10 cellular contexts compared by ENCODE assay signal in the genomic region with DNA sequence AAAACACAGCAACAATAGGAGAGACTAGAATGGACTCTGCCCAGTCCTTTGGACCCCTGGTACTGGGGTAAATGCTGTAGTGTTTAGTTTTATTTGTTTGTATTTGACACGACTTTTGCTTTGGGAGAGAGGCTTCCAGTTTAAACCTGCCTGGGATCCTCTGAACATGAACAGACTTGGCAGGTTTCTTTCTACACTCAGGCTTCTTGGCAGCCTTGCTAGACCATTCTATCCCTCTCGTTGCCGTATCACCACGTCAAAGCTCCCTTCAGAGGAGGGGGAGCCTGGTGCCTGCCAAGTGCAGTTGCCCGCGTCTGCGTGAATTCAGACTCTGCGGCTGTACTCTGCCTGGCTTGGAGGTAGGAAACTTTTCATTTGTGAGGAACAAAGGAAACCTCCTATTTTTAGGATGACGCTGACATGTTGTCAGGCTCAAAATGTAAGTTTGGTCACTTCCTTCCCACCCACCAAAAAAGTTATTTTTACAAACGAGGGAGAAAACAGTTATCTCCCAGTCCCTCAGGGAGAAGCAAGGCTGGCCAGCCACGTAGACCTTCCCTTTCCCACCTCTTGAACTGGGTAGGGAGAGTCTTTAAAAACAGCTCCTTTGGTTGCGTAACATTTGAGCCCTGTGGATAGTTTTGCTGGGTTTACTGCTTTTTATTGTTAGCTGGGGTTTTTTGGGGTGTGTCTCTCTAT. TPM values are rescaled to one million over a fixed set of nuclear protein-coding genes. Genes with fewer than 3 reads are reported as not detected.
DNase-seq lines count a peak whose midpoint lies in the region; ATAC-seq and TF ChIP-seq lines count a peak whose summit lies in the region.
"Had no signal": no experiment of that assay in that cellular context is flagged by ENCODE, and none has a peak within 500 bp of the region (broad histone marks: within the 10 kb centered on the region; RNA-seq: fewer than 3 reads in every experiment).

No MANE protein-coding gene starts in this region.

- no peak for TF ChIP-seq RAD21 in SK-N-SH (IDR thresholded peaks at IDR 0.05; ENCODE audit: low read length)

- H3K27me3 ChIP-seq in duodenal mucosa (ENCODE audit: control insufficient read depth in 1 of 2, insufficient read depth in 2 of 2, low read length in 2 of 2) = no peaks in the 10 kb centered on the region
- H3K27me3 ChIP-seq in SK-N-SH (ENCODE audit: insufficient read depth) = no peaks in the 10 kb centered on the region
- H3K27me3 ChIP-seq: neutrophil had no signal

- H3K9me3 ChIP-seq in duodenal mucosa (ENCODE audit: control insufficient read depth in 1 of 2, low read length in 2 of 2) (no peaks in the 10 kb centered on the region), SK-N-SH (no peaks in the 10 kb centered on the region)
- H3K9me3 ChIP-seq: neutrophil had no signal

- no peaks in the 10 kb centered on the region for H3K9me2 ChIP-seq in SK-N-SH

- no peak overlapping the region for H3K4me2 ChIP-seq in SK-N-SH

- H3K27ac ChIP-seq in duodenal mucosa (ENCODE audit: low read depth, low read length) (peak overlapping the region; percentile 61), SK-N-SH (ENCODE audit: low read depth in 2 of 2, low read length in 1 of 2) (no peak overlapping the region; a peak in 1 of 4 replicates)
- H3K27ac ChIP-seq: neutrophil had no signal

- DNase-seq in NCI-H1105 (lab: John Stamatoyannopoulos, UW) = peak; percentile 62
- DNase-seq in lung microvascular endothelial cell (ENCODE audit: low read depth in 2 of 2) = peak; percentile 72 to 86
- DNase-seq in superior temporal gyrus (ENCODE audit: extremely low spot score) = peak; percentile 82
- no peak for DNase-seq in stimulated activated CD4-positive, alpha-beta T cell treated with anti-CD3 and anti-CD28 coated beads, Interleukin-4, amount 100 ng/mL, for 1 hour
- DNase-seq in SK-N-SH = no peak
- no peak for DNase-seq in H4 (ENCODE audit: low spot score)
- DNase-seq: PC-3 had no signal

- peaks cover 6 to 16% of the 10 kb centered on the region in 2 donors for H3K36me3 ChIP-seq in duodenal mucosa (ENCODE audit: control insufficient read depth in 1 of 2, insufficient read depth in 2 of 2, low read length in 2 of 2)
- peaks cover 0 to 2% of the 10 kb centered on the region in 2 experiments for H3K36me3 ChIP-seq in SK-N-SH (replicated peaks in 1 of 2; ENCODE audit: control insufficient read depth in 1 of 2, insufficient read depth in 2 of 2, low read length in 1 of 2)
- H3K36me3 ChIP-seq: neutrophil had no signal

- H3K4me1 ChIP-seq in duodenal mucosa (ENCODE audit: control insufficient read depth in 1 of 2, insufficient read depth in 2 of 2, low read length in 2 of 2) = peaks cover 79 to 94% of the 10 kb centered on the region in 2 donors
- H3K4me1 ChIP-seq in SK-N-SH (ENCODE audit: control insufficient read depth in 1 of 2, insufficient read depth in 2 of 2, low read depth in 1 of 2, low read length in 1 of 2) = peaks cover 16 to 52% of the 10 kb centered on the region in 2 experiments; a peak in 2 of 4 replicates

- POLR2A ChIA-PET in SK-N-SH (lab: Yijun Ruan, JAX) = no interaction called here

- no peaks in the 10 kb centered on the region; the same call in 1 of the 2 replicates for H3K79me2 ChIP-seq in SK-N-SH (ENCODE audit: insufficient read depth)

- no peak for ATAC-seq in GM18858 (IDR thresholded peaks at IDR 0.05; ENCODE audit: unreplicated experiment)
- ATAC-seq: PC-3 had no signal

- H3K4me3 ChIP-seq in duodenal mucosa (ENCODE audit: low read depth in 1 of 2, low read length in 2 of 2) (no peak overlapping the region), SK-N-SH (ENCODE audit: low read depth in 2 of 2, low read length in 1 of 2) (no peak overlapping the region)

- H3F3A ChIP-seq in SK-N-SH (replicated peaks; ENCODE audit: insufficient read depth) = no peaks in the 10 kb centered on the region

- TF ChIP-seq EP300 in SK-N-SH (IDR thresholded peaks at IDR 0.05; ENCODE audit: borderline replicate concordance in 1 of 2, low read depth in 1 of 2, low read length in 1 of 2) = no peak

- 86% methylated on average over 12 of the region's 12 CpGs for WGBS in SK-N-SH (ENCODE audit: low lambda C conversion rate)

- H2AFZ ChIP-seq in SK-N-SH (ENCODE audit: low read depth) = no peak overlapping the region

- no peaks in the 10 kb centered on the region for H4K20me1 ChIP-seq in SK-N-SH (ENCODE audit: insufficient read depth)

- CTCF ChIA-PET in SK-N-SH (lab: Yijun Ruan, JAX) = interaction anchor here (0.9 to 1.5 kb wide), 4 partner anchors 8 to 170 kb away, joined by 3 read pairs; no protein-coding TSS in a partner anchor

- no peak for TF ChIP-seq CTCF in SK-N-SH (IDR thresholded peaks at IDR 0.05)

- H3K9ac ChIP-seq in duodenal mucosa (ENCODE audit: low read depth in 1 of 2, low read length in 2 of 2) = peak overlapping the region; percentile 33 to 50
- H3K9ac ChIP-seq in SK-N-SH = no peak overlapping the region

TF ChIP-seq in SK-N-SH, 30 proteins besides CTCF, POLR2A, EP300 and RAD21:
- TF ChIP-seq, protein P1, sequence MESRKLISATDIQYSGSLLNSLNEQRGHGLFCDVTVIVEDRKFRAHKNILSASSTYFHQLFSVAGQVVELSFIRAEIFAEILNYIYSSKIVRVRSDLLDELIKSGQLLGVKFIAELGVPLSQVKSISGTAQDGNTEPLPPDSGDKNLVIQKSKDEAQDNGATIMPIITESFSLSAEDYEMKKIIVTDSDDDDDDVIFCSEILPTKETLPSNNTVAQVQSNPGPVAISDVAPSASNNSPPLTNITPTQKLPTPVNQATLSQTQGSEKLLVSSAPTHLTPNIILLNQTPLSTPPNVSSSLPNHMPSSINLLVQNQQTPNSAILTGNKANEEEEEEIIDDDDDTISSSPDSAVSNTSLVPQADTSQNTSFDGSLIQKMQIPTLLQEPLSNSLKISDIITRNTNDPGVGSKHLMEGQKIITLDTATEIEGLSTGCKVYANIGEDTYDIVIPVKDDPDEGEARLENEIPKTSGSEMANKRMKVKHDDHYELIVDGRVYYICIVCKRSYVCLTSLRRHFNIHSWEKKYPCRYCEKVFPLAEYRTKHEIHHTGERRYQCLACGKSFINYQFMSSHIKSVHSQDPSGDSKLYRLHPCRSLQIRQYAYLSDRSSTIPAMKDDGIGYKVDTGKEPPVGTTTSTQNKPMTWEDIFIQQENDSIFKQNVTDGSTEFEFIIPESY (IDR thresholded peaks at IDR 0.05; ENCODE audit: borderline replicate concordance, low read depth) = no peak
- TF ChIP-seq EZH2phosphoT487 (IDR thresholded peaks at IDR 0.05; ENCODE audit: borderline replicate concordance, low read depth) (no peak), ELF1 (IDR thresholded peaks at IDR 0.05) (no peak), MXI1 (IDR thresholded peaks at IDR 0.05; ENCODE audit: low read depth, low read length) (no peak), FOXM1 (IDR thresholded peaks at IDR 0.05; ENCODE audit: low read depth) (no peak), USF2 (IDR thresholded peaks at IDR 0.05; ENCODE audit: borderline replicate concordance, low read depth, low read length) (no peak), GATA2 (CRISPR knock-in tag; IDR thresholded peaks at IDR 0.05) (no peak), MEF2A (IDR thresholded peaks at IDR 0.05; ENCODE audit: borderline replicate concordance, low read depth) (no peak), FOXJ3 (CRISPR knock-in tag; IDR thresholded peaks at IDR 0.05) (no peak), SIN3A (IDR thresholded peaks at IDR 0.05; ENCODE audit: borderline replicate concordance, low read depth, low read length) (no peak), MAX (IDR thresholded peaks at IDR 0.05; ENCODE audit: low read depth) (no peak), PBX3 (IDR thresholded peaks at IDR 0.05) (no peak), POLR2AphosphoS5 (IDR thresholded peaks at IDR 0.05; ENCODE audit: low read depth, low read length) (no peak), NFIC (IDR thresholded peaks at IDR 0.05; ENCODE audit: borderline replicate concordance) (no peak)
- TF ChIP-seq, protein P2, sequence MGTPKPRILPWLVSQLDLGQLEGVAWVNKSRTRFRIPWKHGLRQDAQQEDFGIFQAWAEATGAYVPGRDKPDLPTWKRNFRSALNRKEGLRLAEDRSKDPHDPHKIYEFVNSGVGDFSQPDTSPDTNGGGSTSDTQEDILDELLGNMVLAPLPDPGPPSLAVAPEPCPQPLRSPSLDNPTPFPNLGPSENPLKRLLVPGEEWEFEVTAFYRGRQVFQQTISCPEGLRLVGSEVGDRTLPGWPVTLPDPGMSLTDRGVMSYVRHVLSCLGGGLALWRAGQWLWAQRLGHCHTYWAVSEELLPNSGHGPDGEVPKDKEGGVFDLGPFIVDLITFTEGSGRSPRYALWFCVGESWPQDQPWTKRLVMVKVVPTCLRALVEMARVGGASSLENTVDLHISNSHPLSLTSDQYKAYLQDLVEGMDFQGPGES (IDR thresholded peaks at IDR 0.05; ENCODE audit: low read depth, low read length) = no peak

RNA-seq across cellular contexts. Expression of gene CD9, which starts 26.0 kb away (rescaled TPM):
- total RNA-seq in lung microvascular endothelial cell = 799 and 1,196 TPM in 2 replicates
- 76.6 and 77.3 TPM in 2 replicates for polyA plus RNA-seq in SK-N-SH (2012; rRNA removed)
- polyA plus RNA-seq in SK-N-SH (2012; cell fraction: cytosol; rRNA removed) = 71.1 and 79.7 TPM in 2 replicates
- 33.1 and 44.1 TPM in 2 replicates for polyA plus RNA-seq in SK-N-SH (2012; cell fraction: nucleus; rRNA removed)
- total RNA-seq in H4 (2014; rRNA removed; shearing (Covaris generic)) = 86.6 and 133 TPM in 2 replicates

Comparison
In these comparisons a context has a peak if more than half of its experiments do, and no peak if none do; other contexts are left out.
1. DNase-seq: peak in NCI-H1105 (single experiment), lung microvascular endothelial cell (2 of 2) and superior temporal gyrus (single experiment); none in stimulated activated CD4-positive, alpha-beta T cell treated with anti-CD3 and anti-CD28 coated beads, Interleukin-4, amount 100 ng/mL, for 1 hour (single experiment), SK-N-SH (single experiment) and H4 (single experiment).